Comparison of ENCODE assay signal across 21 cellular contexts in the genomic region with DNA sequence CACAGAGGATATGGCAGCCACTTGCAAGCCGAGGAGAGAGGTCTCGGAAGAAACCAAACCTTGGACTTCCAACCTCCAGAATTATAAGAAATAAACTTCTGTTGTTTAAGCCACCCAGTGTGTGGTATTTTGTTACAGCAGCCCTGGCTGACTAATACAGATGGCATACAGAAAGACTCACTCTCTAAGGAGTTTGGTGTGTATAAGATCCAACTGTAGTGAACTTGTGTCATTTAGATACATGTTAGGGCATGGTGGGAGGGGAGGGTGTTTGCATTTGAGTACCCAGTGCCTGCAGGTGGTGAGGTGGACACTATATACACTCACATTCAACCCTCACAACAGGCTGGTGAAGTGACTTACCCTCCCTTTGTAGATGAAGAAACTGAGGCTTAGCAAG.
"Had no signal": no experiment of that assay in that cellular context is flagged by ENCODE, and none has a peak within 500 bp of the region (broad histone marks: within the 10 kb centered on the region; RNA-seq: fewer than 3 reads in every experiment).

No MANE protein-coding gene starts in this region.

- H3K4me1 ChIP-seq: colonic mucosa, esophagus muscularis mucosa, gastrocnemius medialis, heart right ventricle, left lung, lower lobe of right lung had no signal

- DNase-seq: colonic mucosa; cortex of kidney; effector CD8-positive, alpha-beta T cell; effector memory CD8-positive, alpha-beta T cell; endodermal cell; foreskin melanocyte; gastrocnemius medialis; glutamatergic neuron; head of caudate nucleus; heart right ventricle; hippocampal formation; left cardiac atrium; left lung; left ventricle myocardium superior; lower lobe of right lung; mesendoderm; midbrain had no signal

- H3K4me3 ChIP-seq: colonic mucosa, esophagus muscularis mucosa, gastrocnemius medialis, heart right ventricle, left lung, lower lobe of right lung had no signal

- H3K27ac ChIP-seq: colonic mucosa, esophagus muscularis mucosa, gastrocnemius medialis, heart right ventricle, left lung, lower lobe of right lung had no signal

- H3K36me3 ChIP-seq: colonic mucosa, esophagus muscularis mucosa, gastrocnemius medialis, heart right ventricle, left lung, lower lobe of right lung had no signal

- FAIRE-seq: endometrium, islet of Langerhans, keratinocyte had no signal

- H3K9me3 ChIP-seq: colonic mucosa, gastrocnemius medialis, lower lobe of right lung had no signal

- ATAC-seq: effector memory CD8-positive, alpha-beta T cell; gastrocnemius medialis; heart right ventricle; left cardiac atrium; left lung; left ventricle myocardium superior; lower lobe of right lung had no signal

- H3K27me3 ChIP-seq: colonic mucosa, esophagus muscularis mucosa, gastrocnemius medialis, heart right ventricle, left lung had no signal
